Comparison of ENCODE assay signal across 29 cellular contexts in the genomic region with DNA sequence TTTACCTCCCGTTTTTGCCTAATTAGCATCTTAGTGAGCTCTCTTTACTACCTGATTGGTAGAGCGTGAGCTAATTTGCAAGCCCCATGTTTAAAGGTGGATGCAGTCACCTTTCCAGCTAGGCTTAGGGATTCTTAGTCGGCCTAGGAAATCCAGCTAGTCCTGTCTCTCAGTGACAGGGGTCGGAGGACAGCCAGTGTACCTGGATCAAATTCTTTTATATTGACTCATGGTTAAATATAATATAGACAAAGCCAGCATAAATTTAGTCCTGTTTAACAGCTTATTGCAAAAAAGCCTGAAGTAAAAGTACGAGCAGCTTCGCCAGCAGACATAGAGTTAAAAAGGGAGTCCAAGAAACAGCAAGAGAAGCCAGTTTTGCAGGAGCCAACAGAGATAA. TPM values are rescaled to one million over a fixed set of nuclear protein-coding genes. Genes with fewer than 3 reads are reported as not detected.
"Had no signal": no experiment of that assay in that cellular context is flagged by ENCODE, and none has a peak within 500 bp of the region (broad histone marks: within the 10 kb centered on the region; RNA-seq: fewer than 3 reads in every experiment).

No MANE protein-coding gene starts in this region.

- H3K27me3 Mint-ChIP-seq: stimulated activated naive CD8-positive, alpha-beta T cell treated with anti-CD3 and anti-CD28 coated beads, Interleukin-15, amount 100 ng/mL, for 72 hours had no signal

- H3K4me3 ChIP-seq: colonic mucosa, gastrocnemius medialis, heart right ventricle, lung, mucosa of descending colon, spleen, thoracic aorta, transverse colon, vagina had no signal

- H3K4me1 Mint-ChIP-seq: naive thymus-derived CD8-positive, alpha-beta T cell; stimulated activated naive B cell treated with anti-CD40 and anti-IgM and Interleukin-4, amounts not matched to agents 10 μg/mL and 1 μg/mL and 100 μg/mL, for 72 hours; stimulated activated naive CD8-positive, alpha-beta T cell treated with anti-CD3 and anti-CD28 coated beads, Interleukin-15, amount 100 ng/mL, for 72 hours had no signal

- H3K27ac Mint-ChIP-seq: naive thymus-derived CD8-positive, alpha-beta T cell; stimulated activated naive B cell treated with anti-CD40 and anti-IgM and Interleukin-4, amounts not matched to agents 10 μg/mL and 1 μg/mL and 100 μg/mL, for 72 hours had no signal

- H3K27ac ChIP-seq: colonic mucosa, gastrocnemius medialis, heart right ventricle, spleen, thoracic aorta, transverse colon, vagina had no signal

- H3K36me3 ChIP-seq: colonic mucosa, gastrocnemius medialis, heart right ventricle, spleen, thoracic aorta, transverse colon, vagina had no signal

- H3K4me1 ChIP-seq: colonic mucosa, gastrocnemius medialis, spleen had no signal

- H3K36me3 Mint-ChIP-seq: naive thymus-derived CD8-positive, alpha-beta T cell; stimulated activated naive B cell treated with anti-CD40 and anti-IgM and Interleukin-4, amounts not matched to agents 10 μg/mL and 1 μg/mL and 100 μg/mL, for 72 hours had no signal

- DNase-seq: colonic mucosa; dermis blood vessel endothelial cell; erythroblast; gastrocnemius medialis; heart right ventricle; islet precursor cell; mucosa of descending colon; naive thymus-derived CD8-positive, alpha-beta T cell; posterior cingulate gyrus; spleen; stimulated activated CD4-positive, alpha-beta T cell treated with anti-CD3 and anti-CD28 coated beads, Interleukin-15, amount 100 ng/mL, for 24 hours; stimulated activated CD4-positive, alpha-beta T cell treated with anti-CD3 and anti-CD28 coated beads, Interleukin-1b, Interleukin-23, amount 100 ng/mL, for 48 hours; stimulated activated CD4-positive, alpha-beta T cell treated with anti-CD3 and anti-CD28 coated beads, Interleukin-4, amount 100 ng/mL, for 24 hours; stimulated activated naive B cell treated with anti-CD40 and anti-IgM and Interleukin-4, amounts not matched to agents 10 μg/mL and 1 μg/mL and 100 μg/mL, for 72 hours; stimulated activated naive CD8-positive, alpha-beta T cell treated with anti-CD3 and anti-CD28 coated beads, Interleukin-15, amount 100 ng/mL, for 72 hours; transverse colon had no signal

- H3K9me3 ChIP-seq: colonic mucosa, gastrocnemius medialis, heart right ventricle, mucosa of descending colon, spleen, thoracic aorta, transverse colon, vagina had no signal

- H3K27me3 ChIP-seq: colonic mucosa, gastrocnemius medialis, heart right ventricle, spleen, transverse colon, vagina had no signal

- H3K9me3 Mint-ChIP-seq: stimulated activated naive B cell treated with anti-CD40 and anti-IgM and Interleukin-4, amounts not matched to agents 10 μg/mL and 1 μg/mL and 100 μg/mL, for 72 hours; stimulated activated naive CD8-positive, alpha-beta T cell treated with anti-CD3 and anti-CD28 coated beads, Interleukin-15, amount 100 ng/mL, for 72 hours had no signal

- ATAC-seq: gastrocnemius medialis; heart right ventricle; left lobe of liver; mucosa of descending colon; naive thymus-derived CD8-positive, alpha-beta T cell; sciatic nerve; stimulated activated naive B cell treated with anti-CD40 and anti-IgM and Interleukin-4, amounts not matched to agents 10 μg/mL and 1 μg/mL and 100 μg/mL, for 72 hours; stimulated activated naive CD8-positive, alpha-beta T cell treated with anti-CD3 and anti-CD28 coated beads, Interleukin-15, amount 100 ng/mL, for 72 hours had no signal

- H3K4me3 Mint-ChIP-seq: naive thymus-derived CD8-positive, alpha-beta T cell; stimulated activated naive B cell treated with anti-CD40 and anti-IgM and Interleukin-4, amounts not matched to agents 10 μg/mL and 1 μg/mL and 100 μg/mL, for 72 hours; stimulated activated naive CD8-positive, alpha-beta T cell treated with anti-CD3 and anti-CD28 coated beads, Interleukin-15, amount 100 ng/mL, for 72 hours had no signal

RNA-seq across cellular contexts. Expression of a gene that starts 12.2 kb away (rescaled TPM):
- total RNA-seq: cerebellum; colonic mucosa; dermis blood vessel endothelial cell; fibroblast of villous mesenchyme; gastrocnemius medialis; heart right ventricle; left lobe of liver; mesenteric fat pad; mucosa of descending colon; naive thymus-derived CD8-positive, alpha-beta T cell; osteocyte; pulmonary artery endothelial cell; sciatic nerve; skeletal muscle tissue; spleen; subcutaneous adipose tissue; thoracic aorta; transverse colon; vagina had no signal
- polyA plus RNA-seq: heart right ventricle; naive thymus-derived CD8-positive, alpha-beta T cell; neural cell; spleen had no signal
